Comparison of ENCODE assay signal across 12 cellular contexts in genomic region chr7:27642271-27642670, GRCh38.
"Had no signal": no experiment of that assay in that cellular context is flagged by ENCODE, and none has a peak within 500 bp of the region (broad histone marks: within the 10 kb centered on the region; RNA-seq: fewer than 3 reads in every experiment).

No MANE protein-coding gene starts in this region.

- DNase-seq: activated CD4-positive, alpha-beta memory T cell treated with anti-CD3 and anti-CD28 coated beads for 36 hours; activated gamma-delta T cell; activated T-cell treated with anti-CD3 and anti-CD28 coated beads, Interleukin-2, amount 50 U/mL, for 48 hours; aorta; hippocampal formation; occipital lobe; retina; T1000; thyroid gland had no signal

- H3K4me3 ChIP-seq: lung, thyroid gland, vagina had no signal

- H3K27me3 ChIP-seq: thyroid gland, vagina had no signal

- ATAC-seq: natural killer cell treated with Interleukin-12 subunit alpha and Interleukin-12 subunit beta and Interleukin-15 and Interleukin-18, amount 100 ng/mL, for 72 hours had no signal

- H3K36me3 ChIP-seq: thyroid gland, vagina had no signal

- H3K9me3 ChIP-seq: thyroid gland, vagina had no signal
